In genomic region chr2:202669841-202670240, GRCh38 we compare ENCODE assay signal across 16 cellular contexts. TPM values are rescaled to one million over a fixed set of nuclear protein-coding genes. Genes with fewer than 3 reads are reported as not detected.
DNase-seq lines count a peak whose midpoint lies in the region; ATAC-seq and TF ChIP-seq lines count a peak whose summit lies in the region.
"Had no signal": no experiment of that assay in that cellular context is flagged by ENCODE, and none has a peak within 500 bp of the region (broad histone marks: within the 10 kb centered on the region; RNA-seq: fewer than 3 reads in every experiment).

No MANE protein-coding gene starts in this region.

- peak overlapping the region; percentile 89 for H3K27ac Mint-ChIP-seq in activated CD4-positive, alpha-beta T cell treated with anti-CD3 and anti-CD28 coated beads for 36 hours
- peak overlapping the region; percentile 87 for H3K27ac Mint-ChIP-seq in activated B cell treated with CpG ODN at 0.5 μM for 24 hours
- peak overlapping the region in 5 of 6 donors; percentile 89 to 91 (median 90) for H3K27ac Mint-ChIP-seq in naive B cell

- no peaks in the 10 kb centered on the region for H3K36me3 ChIP-seq in effector memory CD4-positive, alpha-beta T cell (ENCODE audit: control insufficient read depth, insufficient read depth, low read length)

- no peak overlapping the region for H3K4me3 ChIP-seq in effector memory CD4-positive, alpha-beta T cell (ENCODE audit: insufficient read depth, low read depth, low read length, poor library complexity, severe bottlenecking)
- H3K4me3 ChIP-seq: SK-N-MC had no signal

- H3K9me3 ChIP-seq in effector memory CD4-positive, alpha-beta T cell (ENCODE audit: control insufficient read depth, low read length), result no peaks in the 10 kb centered on the region

- POLR2A ChIA-PET in activated CD4-positive, alpha-beta T cell treated with anti-CD3 and anti-CD28 coated beads for 36 hours (lab: Charles Lee), result interaction anchor here (0.6 to 2.1 kb wide), 5 partner anchors 23 to 370 kb away, joined by 3 to 19 read pairs (median 9); no protein-coding TSS in a partner anchor
- POLR2A ChIA-PET in activated B cell treated with CpG ODN at 0.5 μM for 24 hours (lab: Charles Lee), result interaction anchor here (0.8 to 8.8 kb wide), 7 partner anchors 9 to 201 kb away, joined by 3 to 114 read pairs (median 4); partner anchors contain the start of genes FAM117B and ICA1L

- H3K27me3 ChIP-seq in effector memory CD4-positive, alpha-beta T cell (replicated peaks; ENCODE audit: control insufficient read depth, insufficient read depth, low read length, poor library complexity, severe bottlenecking), result no peaks in the 10 kb centered on the region

- peaks cover 3% of the 10 kb centered on the region for H3K4me1 ChIP-seq in effector memory CD4-positive, alpha-beta T cell (ENCODE audit: control insufficient read depth, insufficient read depth, low read length, poor library complexity, severe bottlenecking)

- TF ChIP-seq CTCF in activated B cell treated with CpG ODN at 0.5 μM for 24 hours (IDR thresholded peaks at IDR 0.05), result no peak

- CTCF ChIA-PET in activated CD4-positive, alpha-beta T cell treated with anti-CD3 and anti-CD28 coated beads for 36 hours (lab: Charles Lee), result interaction anchor here (0.6 to 1.4 kb wide), 8 partner anchors 11 to 242 kb away, joined by 3 to 6 read pairs (median 4); partner anchors contain the start of gene WDR12
- CTCF ChIA-PET in activated B cell treated with CpG ODN at 0.5 μM for 24 hours (lab: Charles Lee), result interaction anchor here (0.9 to 1.4 kb wide), 2 partner anchors 14 to 81 kb away, joined by 3 to 4 read pairs; no protein-coding TSS in a partner anchor

- H3K4me3 Mint-ChIP-seq in activated CD4-positive, alpha-beta T cell treated with anti-CD3 and anti-CD28 coated beads for 36 hours, result peak overlapping the region; percentile 64
- H3K4me3 Mint-ChIP-seq in activated B cell treated with CpG ODN at 0.5 μM for 24 hours, result peak overlapping the region; percentile 36
- H3K4me3 Mint-ChIP-seq in naive B cell, result peak overlapping the region in 7 of 8 donors; percentile 32 to 84 (median 61)

- peaks cover 13% of the 10 kb centered on the region for H3K36me3 Mint-ChIP-seq in activated CD4-positive, alpha-beta T cell treated with anti-CD3 and anti-CD28 coated beads for 36 hours (ENCODE audit: low read depth)
- H3K36me3 Mint-ChIP-seq in activated B cell treated with CpG ODN at 0.5 μM for 24 hours (ENCODE audit: low read depth) (peaks cover 2% of the 10 kb centered on the region), naive B cell (peaks cover 0 to 7% of the 10 kb centered on the region in 2 donors)

- ATAC-seq in activated CD4-positive, alpha-beta T cell treated with anti-CD3 and anti-CD28 coated beads for 36 hours, result peak; percentile 66
- peak; percentile 34 for ATAC-seq in GM21786 (IDR thresholded peaks at IDR 0.05; ENCODE audit: unreplicated experiment)
- ATAC-seq in activated B cell treated with CpG ODN at 0.5 μM for 24 hours (ENCODE audit: low read depth), result no peak
- no peak for ATAC-seq in naive B cell (ENCODE audit: low read depth in 2 of 2)
- ATAC-seq: PC-3 had no signal

- H3K9me3 Mint-ChIP-seq in activated CD4-positive, alpha-beta T cell treated with anti-CD3 and anti-CD28 coated beads for 36 hours (ENCODE audit: low read depth), result no peaks in the 10 kb centered on the region
- H3K9me3 Mint-ChIP-seq in activated B cell treated with CpG ODN at 0.5 μM for 24 hours, result no peaks in the 10 kb centered on the region
- H3K9me3 Mint-ChIP-seq in naive B cell, result peaks cover 0 to 14% (median 3%) of the 10 kb centered on the region in 7 donors

- no peak overlapping the region for H3K27ac ChIP-seq in effector memory CD4-positive, alpha-beta T cell (ENCODE audit: insufficient read depth, low read length, poor library complexity, severe bottlenecking)
- H3K27ac ChIP-seq: SK-N-MC, VCaP had no signal

- DNase-seq in activated CD4-positive, alpha-beta T cell treated with anti-CD3 and anti-CD28 coated beads for 36 hours, result no peak
- no peak for DNase-seq in activated CD4-positive, alpha-beta T cell treated with anti-CD3 and anti-CD28 coated beads, Interleukin-2, amount 50 U/mL, for 48 hours
- no peak for DNase-seq in activated B cell treated with CpG ODN at 0.5 μM for 24 hours
- no peak for DNase-seq in naive B cell
- DNase-seq in iPS-NIHi7 (ENCODE audit: extremely low spot score), result no peak
- DNase-seq in NCI-H2196 treated with DMSO at 0.1 percent for 48 hours (lab: John Stamatoyannopoulos, UW; ENCODE audit: unreplicated experiment), result no peak
- DNase-seq in effector memory CD4-positive, alpha-beta T cell, result no peak
- DNase-seq: caudate nucleus, kidney, midbrain, NCI-H1417 treated with DMSO at 0.1 percent for 48 hours, PC-3, small intestine had no signal

- intact Hi-C loops in activated CD4-positive, alpha-beta T cell treated with anti-CD3 and anti-CD28 coated beads for 36 hours (cut with DNase I, micrococcal nuclease), result loop anchor here (2.0 to 5.0 kb wide), 3 partner anchors 13 to 37 kb away; no protein-coding TSS in a partner anchor
- intact Hi-C loops in activated B cell treated with CpG ODN at 0.5 μM for 24 hours (cut with micrococcal nuclease), result loop anchor here (2.0 kb wide), 1 partner anchor 569 kb away; the partner anchor contains the start of gene CYP20A1

- peaks cover 86% of the 10 kb centered on the region for H3K4me1 Mint-ChIP-seq in activated CD4-positive, alpha-beta T cell treated with anti-CD3 and anti-CD28 coated beads for 36 hours
- H3K4me1 Mint-ChIP-seq in activated B cell treated with CpG ODN at 0.5 μM for 24 hours (peaks cover 91% of the 10 kb centered on the region), naive B cell (peaks cover 53 to 96% (median 78%) of the 10 kb centered on the region in 3 donors)

- H3K27me3 Mint-ChIP-seq in activated CD4-positive, alpha-beta T cell treated with anti-CD3 and anti-CD28 coated beads for 36 hours, result no peaks in the 10 kb centered on the region
- H3K27me3 Mint-ChIP-seq in activated B cell treated with CpG ODN at 0.5 μM for 24 hours (no peaks in the 10 kb centered on the region), naive B cell (no peaks in the 10 kb centered on the region)

RNA-seq across cellular contexts. Expression of gene FAM117B, which starts 35.1 kb away (rescaled TPM):
- 10 to 100 TPM; 15.3 to 16.6 TPM for total RNA-seq in activated CD4-positive, alpha-beta T cell treated with anti-CD3 and anti-CD28 coated beads for 36 hours
- 21.3 and 22.5 TPM in 2 replicates for total RNA-seq in activated B cell treated with CpG ODN at 0.5 μM for 24 hours
- polyA plus RNA-seq in naive B cell (ENCODE audit: low read depth in 6 of 6), result 10 to 100 TPM; 17.7 to 31.3 (median 21.8) TPM

Comparison
In these comparisons a context has a peak if more than half of its experiments do, and no peak if none do; other contexts are left out.
1. ATAC-seq: peak in activated CD4-positive, alpha-beta T cell treated with anti-CD3 and anti-CD28 coated beads for 36 hours (single experiment) and GM21786 (single experiment); none in activated B cell treated with CpG ODN at 0.5 μM for 24 hours (single experiment) and naive B cell (0 of 2).
2. Peak in every context shown above with its lines, with median percentiles within 50 percentile points of each other: H3K27ac Mint-ChIP-seq and H3K4me3 Mint-ChIP-seq.